ENCODE assay signal across 1 cellular context in genomic region chr16:31093132-31093703, GRCh38.
TF ChIP-seq lines count a peak whose summit lies in the region.

No MANE protein-coding gene starts in this region.

TF ChIP-seq in A549, 52 proteins besides CTCF, POLR2A, EP300 and RAD21:
- TF ChIP-seq BHLHE40 (IDR thresholded peaks at IDR 0.05; ENCODE audit: low read depth, low read length) = no peak
- TF ChIP-seq SREBF2 (IDR thresholded peaks at IDR 0.05) = no peak
- TF ChIP-seq RARB (CRISPR knock-in tag; IDR thresholded peaks at IDR 0.05) = no peak
- TF ChIP-seq HOXA7 (CRISPR knock-in tag; IDR thresholded peaks at IDR 0.05) = no peak
- TF ChIP-seq NPAS2 (CRISPR knock-in tag; IDR thresholded peaks at IDR 0.05; ENCODE audit: borderline replicate concordance) = no peak
- TF ChIP-seq EHF (CRISPR knock-in tag; IDR thresholded peaks at IDR 0.05) = no peak
- no peak for TF ChIP-seq ZC3H11A (IDR thresholded peaks at IDR 0.05)
- TF ChIP-seq, protein P1, sequence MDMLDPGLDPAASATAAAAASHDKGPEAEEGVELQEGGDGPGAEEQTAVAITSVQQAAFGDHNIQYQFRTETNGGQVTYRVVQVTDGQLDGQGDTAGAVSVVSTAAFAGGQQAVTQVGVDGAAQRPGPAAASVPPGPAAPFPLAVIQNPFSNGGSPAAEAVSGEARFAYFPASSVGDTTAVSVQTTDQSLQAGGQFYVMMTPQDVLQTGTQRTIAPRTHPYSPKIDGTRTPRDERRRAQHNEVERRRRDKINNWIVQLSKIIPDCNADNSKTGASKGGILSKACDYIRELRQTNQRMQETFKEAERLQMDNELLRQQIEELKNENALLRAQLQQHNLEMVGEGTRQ (IDR thresholded peaks at IDR 0.05) = no peak
- TF ChIP-seq ZNF302 (CRISPR knock-in tag; IDR thresholded peaks at IDR 0.05) = no peak
- no peak for TF ChIP-seq CBX2 (IDR thresholded peaks at IDR 0.05; ENCODE audit: borderline replicate concordance, low read depth)
- TF ChIP-seq JUN (IDR thresholded peaks at IDR 0.05) = no peak
- TF ChIP-seq FOXS1 (CRISPR knock-in tag; IDR thresholded peaks at IDR 0.05) = no peak
- TF ChIP-seq CHD4 (IDR thresholded peaks at IDR 0.05; ENCODE audit: borderline replicate concordance) = no peak
- TF ChIP-seq BCL3 (IDR thresholded peaks at IDR 0.05) = no peak
- TF ChIP-seq KDM1A (IDR thresholded peaks at IDR 0.05; ENCODE audit: low read depth) = no peak
- no peak for TF ChIP-seq ZSCAN20 (CRISPR knock-in tag; IDR thresholded peaks at IDR 0.05)
- no peak for TF ChIP-seq GATA3 (IDR thresholded peaks at IDR 0.05; ENCODE audit: borderline replicate concordance)
- no peak for TF ChIP-seq ESRRA (IDR thresholded peaks at IDR 0.05; ENCODE audit: borderline replicate concordance, low read length)
